ENCODE assay signal across 8 cellular contexts in genomic region chr3:59212128-59212764, GRCh38.
DNase-seq lines count a peak whose midpoint lies in the region; ATAC-seq, FAIRE-seq and TF ChIP-seq lines count a peak whose summit lies in the region.

No MANE protein-coding gene starts in this region.

- no peak overlapping the region for H3K4me2 ChIP-seq in A549

- TF ChIP-seq CTCF in A549 (IDR thresholded peaks at IDR 0.05) = peak; percentile 53
- peak in 3 of 4 experiments; percentile 33 to 63 (median 57) for TF ChIP-seq CTCF in sigmoid colon (IDR thresholded peaks at IDR 0.05)

- no peak overlapping the region for H3K4me3 ChIP-seq in A549
- H3K4me3 ChIP-seq in sigmoid colon = no peak overlapping the region

- CTCF ChIA-PET in A549 (lab: Yijun Ruan, JAX) = interaction anchor here (0.8 to 2.0 kb wide), 5 partner anchors 24 to 1531 kb away, joined by 3 to 6 read pairs (median 4); no protein-coding TSS in a partner anchor
- CTCF ChIA-PET in activated CD8-positive, alpha-beta T cell treated with anti-CD3 and anti-CD28 coated beads, Interleukin-2, amount 10 ng/mL, durations not matched to agents 7 days and 5 days (lab: Charles Lee) = interaction anchor here (0.7 to 1.8 kb wide), 9 partner anchors 12 to 967 kb away, joined by 3 to 4 read pairs (median 3); no protein-coding TSS in a partner anchor

- no peak overlapping the region for H3K27ac ChIP-seq in A549
- H3K27ac ChIP-seq in sigmoid colon = no peak overlapping the region

- H3K27me3 Mint-ChIP-seq in activated CD8-positive, alpha-beta T cell treated with anti-CD3 and anti-CD28 coated beads, Interleukin-2, amount 10 ng/mL, durations not matched to agents 7 days and 5 days (ENCODE audit: low read depth) = peaks cover 16% of the 10 kb centered on the region

- no peaks in the 10 kb centered on the region for H3K9me3 Mint-ChIP-seq in activated CD8-positive, alpha-beta T cell treated with anti-CD3 and anti-CD28 coated beads, Interleukin-2, amount 10 ng/mL, durations not matched to agents 7 days and 5 days (ENCODE audit: insufficient read depth)

- H3K4me1 Mint-ChIP-seq in activated CD8-positive, alpha-beta T cell treated with anti-CD3 and anti-CD28 coated beads, Interleukin-2, amount 10 ng/mL, durations not matched to agents 7 days and 5 days (ENCODE audit: low read depth) = no peaks in the 10 kb centered on the region

- H3K27ac Mint-ChIP-seq in activated CD8-positive, alpha-beta T cell treated with anti-CD3 and anti-CD28 coated beads, Interleukin-2, amount 10 ng/mL, durations not matched to agents 7 days and 5 days = no peak overlapping the region

- no peaks in the 10 kb centered on the region for H3K36me3 Mint-ChIP-seq in activated CD8-positive, alpha-beta T cell treated with anti-CD3 and anti-CD28 coated beads, Interleukin-2, amount 10 ng/mL, durations not matched to agents 7 days and 5 days (ENCODE audit: low read depth)

- H3K4me1 ChIP-seq in A549 = no peaks in the 10 kb centered on the region
- no peaks in the 10 kb centered on the region for H3K4me1 ChIP-seq in sigmoid colon

- intact Hi-C loops in left ventricle myocardium superior (cut with micrococcal nuclease) (loop anchor here (5.0 kb wide), 1 partner anchor 645 kb away; no protein-coding TSS in a partner anchor), sigmoid colon (cut with DNase I) (loop anchor here (5.0 kb wide), 1 partner anchor 645 kb away; no protein-coding TSS in a partner anchor)

- H3K36me3 ChIP-seq in sigmoid colon = no peaks in the 10 kb centered on the region

- no peak overlapping the region for H3K4me3 Mint-ChIP-seq in activated CD8-positive, alpha-beta T cell treated with anti-CD3 and anti-CD28 coated beads, Interleukin-2, amount 10 ng/mL, durations not matched to agents 7 days and 5 days

- H3K9me3 ChIP-seq in A549 (no peaks in the 10 kb centered on the region), sigmoid colon (no peaks in the 10 kb centered on the region)

- no peak for TF ChIP-seq EP300 in A549 (IDR thresholded peaks at IDR 0.05)
- no peak for TF ChIP-seq EP300 in sigmoid colon (IDR thresholded peaks at IDR 0.05)

- ATAC-seq in A549 = peak; percentile 77 to 85; a peak in 5 of 6 replicates
- ATAC-seq in HG02678 (IDR thresholded peaks at IDR 0.05; ENCODE audit: unreplicated experiment) = peak; percentile 78
- ATAC-seq in activated CD8-positive, alpha-beta T cell treated with anti-CD3 and anti-CD28 coated beads, Interleukin-2, amount 10 ng/mL, durations not matched to agents 7 days and 5 days = peak; percentile 76
- ATAC-seq in left ventricle myocardium superior = peak; percentile 78

- DNase-seq in A549 (ENCODE audit: low read depth in 1 of 2, low spot score in 1 of 2) (peak; percentile 14 to 21), GM04504 (ENCODE audit: low read depth) (peak; percentile 26), NCI-H1930 (lab: John Stamatoyannopoulos, UW) (peak; percentile 3 to 6), left ventricle myocardium superior (no peak), sigmoid colon (no peak)
- DNase-seq in activated CD8-positive, alpha-beta T cell treated with anti-CD3 and anti-CD28 coated beads, Interleukin-2, amount 10 ng/mL, durations not matched to agents 7 days and 5 days = peak; percentile 22
- DNase-seq in stimulated activated CD4-positive, alpha-beta T cell treated with anti-CD3 and anti-CD28 coated beads, Interleukin-2, amount 100 ng/mL, for 24 hours = no peak

- no peaks in the 10 kb centered on the region for H3K27me3 ChIP-seq in sigmoid colon

- no peak for TF ChIP-seq POLR2A in A549 (IDR thresholded peaks at IDR 0.05; ENCODE audit: low read length)
- TF ChIP-seq POLR2A in sigmoid colon (IDR thresholded peaks at IDR 0.05) = no peak

- peak; percentile 66 to 68 for TF ChIP-seq RAD21 in A549 (conservative IDR thresholded peaks at IDR 0.05 in 1 of 2, IDR thresholded peaks at IDR 0.05 in 1 of 2)

- no peak for FAIRE-seq in A549 (lab: Jason Lieb, UNC)

- POLR2A ChIA-PET in A549 (lab: Yijun Ruan, JAX) = no interaction called here
- POLR2A ChIA-PET in activated CD8-positive, alpha-beta T cell treated with anti-CD3 and anti-CD28 coated beads, Interleukin-2, amount 10 ng/mL, durations not matched to agents 7 days and 5 days (lab: Charles Lee) = no interaction called here

TF ChIP-seq in A549, 52 proteins besides CTCF, POLR2A, EP300 and RAD21:
- TF ChIP-seq SMC3 (IDR thresholded peaks at IDR 0.05) = peak; percentile 55; the same call in 2 of the 3 replicates
- no peak for TF ChIP-seq BHLHE40 (IDR thresholded peaks at IDR 0.05; ENCODE audit: low read depth, low read length)
- TF ChIP-seq E2F6 (IDR thresholded peaks at IDR 0.05; ENCODE audit: borderline replicate concordance, low read depth) = no peak
- TF ChIP-seq HES2 (IDR thresholded peaks at IDR 0.05) = no peak

Comparison
In these comparisons a context has a peak if more than half of its experiments do, and no peak if none do; other contexts are left out.
1. DNase-seq: peak in A549 (2 of 2), GM04504 (single experiment), NCI-H1930 (2 of 2) and activated CD8-positive, alpha-beta T cell treated with anti-CD3 and anti-CD28 coated beads, Interleukin-2, amount 10 ng/mL, durations not matched to agents 7 days and 5 days (single experiment); none in left ventricle myocardium superior (single experiment), sigmoid colon (single experiment) and stimulated activated CD4-positive, alpha-beta T cell treated with anti-CD3 and anti-CD28 coated beads, Interleukin-2, amount 100 ng/mL, for 24 hours (0 of 2).
2. Peak in every context shown above with its lines, with median percentiles within 50 percentile points of each other: ATAC-seq.